In the genomic region with DNA sequence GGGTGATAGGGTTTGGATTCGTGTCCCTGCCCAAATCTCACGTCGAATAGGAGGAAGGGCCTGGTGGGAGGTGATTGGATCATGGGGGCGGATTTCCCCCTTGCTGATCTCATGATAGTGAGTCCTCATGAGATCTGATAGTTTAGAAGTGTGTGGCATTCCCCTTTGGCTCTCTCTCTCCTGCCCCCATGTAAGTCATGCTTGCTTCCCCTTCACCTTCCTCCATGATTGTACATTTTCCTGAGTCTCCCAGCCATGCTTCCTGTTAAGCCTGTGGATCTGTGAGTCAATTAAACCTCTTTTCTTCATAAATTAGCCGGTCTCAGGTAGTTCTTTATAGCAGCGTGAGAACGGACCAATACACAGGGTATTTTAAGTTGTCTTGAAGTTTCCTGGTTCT, we compare ENCODE assay signal across 1 cellular context.
TF ChIP-seq lines count a peak whose summit lies in the region.

No MANE protein-coding gene starts in this region.

TF ChIP-seq in HCT116, 20 proteins besides CTCF, POLR2A, EP300 and RAD21 (continued from another document):
- TF ChIP-seq, protein P1, sequence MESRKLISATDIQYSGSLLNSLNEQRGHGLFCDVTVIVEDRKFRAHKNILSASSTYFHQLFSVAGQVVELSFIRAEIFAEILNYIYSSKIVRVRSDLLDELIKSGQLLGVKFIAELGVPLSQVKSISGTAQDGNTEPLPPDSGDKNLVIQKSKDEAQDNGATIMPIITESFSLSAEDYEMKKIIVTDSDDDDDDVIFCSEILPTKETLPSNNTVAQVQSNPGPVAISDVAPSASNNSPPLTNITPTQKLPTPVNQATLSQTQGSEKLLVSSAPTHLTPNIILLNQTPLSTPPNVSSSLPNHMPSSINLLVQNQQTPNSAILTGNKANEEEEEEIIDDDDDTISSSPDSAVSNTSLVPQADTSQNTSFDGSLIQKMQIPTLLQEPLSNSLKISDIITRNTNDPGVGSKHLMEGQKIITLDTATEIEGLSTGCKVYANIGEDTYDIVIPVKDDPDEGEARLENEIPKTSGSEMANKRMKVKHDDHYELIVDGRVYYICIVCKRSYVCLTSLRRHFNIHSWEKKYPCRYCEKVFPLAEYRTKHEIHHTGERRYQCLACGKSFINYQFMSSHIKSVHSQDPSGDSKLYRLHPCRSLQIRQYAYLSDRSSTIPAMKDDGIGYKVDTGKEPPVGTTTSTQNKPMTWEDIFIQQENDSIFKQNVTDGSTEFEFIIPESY (IDR thresholded peaks at IDR 0.05; ENCODE audit: extremely low read depth, insufficient replicate concordance, low read length): no peak
